8 cellular contexts compared by ENCODE assay signal in genomic region chr2:230865324-230865765, GRCh38. TPM values are rescaled to one million over a fixed set of nuclear protein-coding genes. Genes with fewer than 3 reads are reported as not detected.
DNase-seq lines count a peak whose midpoint lies in the region; ATAC-seq and TF ChIP-seq lines count a peak whose summit lies in the region.

No MANE protein-coding gene starts in this region.

- H2BK12ac ChIP-seq in trophoblast cell (ENCODE audit: low read length), result peak overlapping the region; percentile 7

- H3K79me1 ChIP-seq in trophoblast cell (ENCODE audit: low read length), result peaks cover 35% of the 10 kb centered on the region

- H3K14ac ChIP-seq in trophoblast cell (ENCODE audit: low read length), result peak overlapping the region; percentile 91

- peak overlapping the region; percentile 96 for H3K4me2 ChIP-seq in OCI-LY3 (ENCODE audit: low read length)
- peak overlapping the region; percentile 81 for H3K4me2 ChIP-seq in trophoblast cell (ENCODE audit: low read length)

- H3K4me1 ChIP-seq in OCI-LY3 (ENCODE audit: low read length) (peaks cover 73% of the 10 kb centered on the region), esophagus muscularis mucosa (peaks cover 41 to 63% (median 61%) of the 10 kb centered on the region in 4 donors), trophoblast cell (ENCODE audit: control insufficient read depth in 1 of 2, insufficient read depth in 2 of 2, low read length in 2 of 2) (peaks cover 40 to 50% of the 10 kb centered on the region in 2 experiments)

- peak overlapping the region; percentile 37 for H4K12ac ChIP-seq in trophoblast cell (ENCODE audit: low read depth, low read length)

- TF ChIP-seq EP300 in esophagus muscularis mucosa (IDR thresholded peaks at IDR 0.05), result no peak

- H4K8ac ChIP-seq in trophoblast cell (ENCODE audit: low read depth, low read length), result peak overlapping the region; percentile 73

- no peak for TF ChIP-seq CTCF in OCI-LY3 (IDR thresholded peaks at IDR 0.05; ENCODE audit: low read depth, low read length)
- TF ChIP-seq CTCF in esophagus muscularis mucosa (IDR thresholded peaks at IDR 0.05), result no peak

- H3K27me3 ChIP-seq in OCI-LY3 (ENCODE audit: low read depth, low read length), result no peaks in the 10 kb centered on the region
- H3K27me3 ChIP-seq in esophagus muscularis mucosa, result no peaks in the 10 kb centered on the region
- no peaks in the 10 kb centered on the region for H3K27me3 ChIP-seq in trophoblast cell (ENCODE audit: insufficient read depth, low read length)

- intact Hi-C loops in esophagus muscularis mucosa (cut with DNase I), result loop anchor here (2.0 kb wide), 1 partner anchor 47 kb away; no protein-coding TSS in a partner anchor

- H3K4ac ChIP-seq in trophoblast cell (ENCODE audit: low read depth, low read length), result peak overlapping the region; percentile 90

- no peak for TF ChIP-seq POLR2A in esophagus muscularis mucosa (IDR thresholded peaks at IDR 0.05; ENCODE audit: low read depth)

- H2AFZ ChIP-seq in OCI-LY3 (ENCODE audit: low read depth, low read length) (no peak overlapping the region), trophoblast cell (ENCODE audit: insufficient read depth, low read length, poor library complexity) (peak overlapping the region; percentile 53)

- WGBS in esophagus muscularis mucosa, result 2% methylated on average over 22 of the region's 23 CpGs
- no CpG with 5 or more reads among the region's 23 CpGs for WGBS in trophoblast cell (ENCODE audit: extremely low coverage, insufficient coverage, insufficient read length)

- peaks cover 12% of the 10 kb centered on the region; the same call in 1 of the 2 replicates for H4K20me1 ChIP-seq in OCI-LY3 (ENCODE audit: insufficient read depth, low read length)

- DNase-seq in ELF-1 (ENCODE audit: low read depth, low spot score) (peak; percentile 64), esophagus muscularis mucosa (ENCODE audit: extremely low spot score) (no peak), trophoblast cell (no peak), pons (ENCODE audit: low spot score) (no peak), Ammon's horn (ENCODE audit: low spot score) (no peak)

- peak overlapping the region; percentile 100 for H3K4me3 ChIP-seq in OCI-LY3 (ENCODE audit: low read length)
- peak overlapping the region; percentile 75 to 95 (median 78) for H3K4me3 ChIP-seq in esophagus muscularis mucosa
- peak overlapping the region; percentile 89 for H3K4me3 ChIP-seq in trophoblast cell (ENCODE audit: low read depth, low read length)

- peak overlapping the region; percentile 65 for H2AK5ac ChIP-seq in trophoblast cell (ENCODE audit: low read length)

- no peak overlapping the region for H3K23ac ChIP-seq in trophoblast cell (ENCODE audit: low read length)

- H3K27ac ChIP-seq in OCI-LY3 (ENCODE audit: low read length) (peak overlapping the region; percentile 99), esophagus muscularis mucosa (replicated peaks in 1 of 4) (peak overlapping the region; percentile 68 to 81 (median 78)), trophoblast cell (ENCODE audit: low read depth, low read length) (peak overlapping the region; percentile 87)

- H3K36me3 ChIP-seq in OCI-LY3 (replicated peaks; ENCODE audit: low read depth, low read length) (peaks cover 32% of the 10 kb centered on the region), esophagus muscularis mucosa (no peaks in the 10 kb centered on the region), trophoblast cell (ENCODE audit: control insufficient read depth in 1 of 2, insufficient read depth in 2 of 2, low read length in 2 of 2) (peaks cover 0 to 9% of the 10 kb centered on the region in 2 experiments)

- peak overlapping the region; percentile 94 for H4K91ac ChIP-seq in trophoblast cell (ENCODE audit: low read depth, low read length)

- ATAC-seq in GM18867 (IDR thresholded peaks at IDR 0.05; ENCODE audit: unreplicated experiment), result no peak
- ATAC-seq in GM18511 (IDR thresholded peaks at IDR 0.05; ENCODE audit: unreplicated experiment), result no peak

- peak overlapping the region; percentile 85 for H2BK5ac ChIP-seq in trophoblast cell (ENCODE audit: low read depth, low read length, poor library complexity)

- H3K9ac ChIP-seq in OCI-LY3 (ENCODE audit: low read length) (peak overlapping the region; percentile 100), trophoblast cell (ENCODE audit: low read length) (peak overlapping the region; percentile 77)

- peak overlapping the region; percentile 96 for H2BK120ac ChIP-seq in trophoblast cell (ENCODE audit: insufficient read depth, low read length, poor library complexity)

- peaks cover 68% of the 10 kb centered on the region for H3K79me2 ChIP-seq in OCI-LY3 (ENCODE audit: low read length)
- peaks cover 26% of the 10 kb centered on the region for H3K79me2 ChIP-seq in trophoblast cell (ENCODE audit: control insufficient read depth, insufficient read depth, low read length, poor library complexity)

- peak overlapping the region; percentile 85 for H3K18ac ChIP-seq in trophoblast cell (ENCODE audit: low read length)

- H3K9me3 ChIP-seq in OCI-LY3 (ENCODE audit: insufficient read depth, low read length) (no peaks in the 10 kb centered on the region), esophagus muscularis mucosa (no peaks in the 10 kb centered on the region), trophoblast cell (ENCODE audit: insufficient read depth, low read depth, low read length) (no peaks in the 10 kb centered on the region)

RNA-seq across cellular contexts. Expression of gene ITM2C, which starts 0.6 kb away (rescaled TPM):
- total RNA-seq in esophagus muscularis mucosa, result 100 to 1,000 TPM in 2 of 4 donors, 10 to 100 TPM in 2; 84.0 to 145 (median 101) TPM
- 306 and 337 TPM in 2 replicates for polyA plus RNA-seq in trophoblast cell (2013)

RNA-seq across cellular contexts. Expression of gene GPR55, which starts 59.7 kb away (rescaled TPM):
- under 1 TPM in 2 of 4 donors, not detected in 2; 0.29 to 0.42 TPM for total RNA-seq in esophagus muscularis mucosa
- polyA plus RNA-seq in trophoblast cell (2013), result 0.07 and 0.08 TPM in 2 replicates
